In the genomic region with DNA sequence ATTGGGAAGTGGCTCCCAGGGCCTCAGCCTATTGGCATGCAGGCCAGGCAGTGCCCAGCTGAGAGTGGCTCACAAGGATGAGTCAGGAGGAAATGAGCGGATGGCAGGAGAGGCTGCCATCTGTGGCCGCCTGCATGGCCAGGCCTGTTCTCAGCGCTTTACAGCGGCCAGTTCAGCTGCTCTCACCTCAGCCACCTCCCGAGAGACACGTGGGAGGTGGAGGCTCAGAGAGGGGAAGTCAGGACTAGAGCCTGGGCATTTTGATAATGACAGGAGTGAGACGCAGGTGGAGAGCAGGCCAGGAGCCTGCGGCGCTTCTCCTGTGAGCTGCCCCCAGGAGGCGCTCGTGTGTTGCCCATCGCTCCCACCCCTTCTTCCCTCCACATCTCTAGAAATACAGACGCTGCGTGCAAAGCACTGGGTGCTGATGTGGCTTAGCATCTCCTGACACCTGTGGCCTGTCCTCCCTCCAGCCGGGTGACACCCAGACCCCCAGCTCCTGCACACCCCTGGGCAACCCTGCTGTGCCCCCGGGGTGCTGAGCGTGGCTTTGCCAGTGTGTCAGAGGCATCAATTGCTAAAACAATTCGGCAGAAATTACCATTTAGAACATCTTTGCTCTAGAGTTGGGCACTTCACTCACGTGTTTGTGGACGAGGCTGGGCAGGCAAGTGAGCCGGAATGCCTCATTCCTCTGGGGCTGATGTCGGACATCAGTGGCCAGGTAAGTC, we compare ENCODE assay signal across 1 cellular context.
TF ChIP-seq lines count a peak whose summit lies in the region.

No MANE protein-coding gene starts in this region.

TF ChIP-seq in H1, 55 proteins besides CTCF, POLR2A, EP300 and RAD21:
- TF ChIP-seq HDAC2 (IDR thresholded peaks at IDR 0.05; ENCODE audit: borderline replicate concordance in 1 of 2, low read depth in 2 of 2, low read length in 2 of 2) (no peak; a peak in 1 of 4 replicates), CBX5 (IDR thresholded peaks at IDR 0.05; ENCODE audit: low read depth, low read length) (no peak), CREB1 (IDR thresholded peaks at IDR 0.05) (no peak), ASH2L (IDR thresholded peaks at IDR 0.05; ENCODE audit: low read length) (no peak), BCL11A (IDR thresholded peaks at IDR 0.05; ENCODE audit: low read depth in 2 of 2, low read length in 2 of 2) (no peak), KDM5A (IDR thresholded peaks at IDR 0.05; ENCODE audit: low read length) (no peak), GTF2F1 (IDR thresholded peaks at IDR 0.05; ENCODE audit: borderline replicate concordance, low read depth, low read length) (no peak), SAP30 (IDR thresholded peaks at IDR 0.05; ENCODE audit: insufficient read depth, insufficient replicate concordance, low read length) (no peak), JUND (IDR thresholded peaks at IDR 0.05; ENCODE audit: low read length) (peak; percentile 18; the same call in 1 of the 2 replicates), EZH2 (IDR thresholded peaks at IDR 0.05; ENCODE audit: low read depth, low read length, severe bottlenecking) (no peak), TBP (IDR thresholded peaks at IDR 0.05; ENCODE audit: low read depth, low read length) (no peak), RBBP5 (IDR thresholded peaks at IDR 0.05; ENCODE audit: borderline replicate concordance, low read depth, low read length) (no peak), SIN3A (conservative IDR thresholded peaks at IDR 0.05 in 1 of 2, IDR thresholded peaks at IDR 0.05 in 1 of 2; ENCODE audit: low read depth in 1 of 2, low read length in 2 of 2) (peak in 1 of 2 experiments; percentile 77; a peak in 1 of 4 replicates), MAX (IDR thresholded peaks at IDR 0.05) (peak; percentile 49; the same call in 1 of the 2 replicates), CTBP2 (IDR thresholded peaks at IDR 0.05; ENCODE audit: borderline replicate concordance, insufficient read depth, insufficient read length, low read length) (no peak), CEBPB (IDR thresholded peaks at IDR 0.05; ENCODE audit: low read depth, low read length) (no peak), ZNF274 (IDR thresholded peaks at IDR 0.05; ENCODE audit: borderline replicate concordance, extremely low read depth, low read length) (no peak)
TF ChIP-seq in H1: peak in this region for 3.
